ENCODE assay signal across 9 cellular contexts in genomic region chr5:132737982-132738770, GRCh38. TPM values are rescaled to one million over a fixed set of nuclear protein-coding genes. Genes with fewer than 3 reads are reported as not detected.
A peak's percentile ranks its signal among the peaks of the same experiment; 100 is the strongest.
DNase-seq lines count a peak whose midpoint lies in the region; TF ChIP-seq lines count a peak whose summit lies in the region.
"Had no signal": no experiment of that assay in that cellular context is flagged by ENCODE, and none has a peak within 500 bp of the region (broad histone marks: within the 10 kb centered on the region; RNA-seq: fewer than 3 reads in every experiment).

No MANE protein-coding gene starts in this region.

- H3K4me1 ChIP-seq in SJSA1 (replicated peaks) (peaks cover 11% of the 10 kb centered on the region), fibroblast of lung (ENCODE audit: control insufficient read depth, extremely low read depth, insufficient read depth, low read length) (peaks cover 3% of the 10 kb centered on the region)

- peak overlapping the region; percentile 59 for H3K4me2 ChIP-seq in fibroblast of lung (ENCODE audit: extremely low read depth, insufficient read depth, low read length)

- DNase-seq in DMS 273 (lab: John Stamatoyannopoulos, UW; ENCODE audit: unreplicated experiment) (peak; percentile 29), DMS 273 treated with DMSO at 0.1 percent for 48 hours (lab: John Stamatoyannopoulos, UW) (no peak), SJSA1 (ENCODE audit: low read depth in 1 of 2, low spot score in 2 of 2) (no peak), fibroblast of lung (ENCODE audit: low read depth in 2 of 2) (no peak), NCI-H2029 (lab: John Stamatoyannopoulos, UW) (no peak), CD1c-positive myeloid dendritic cell (ENCODE audit: extremely low spot score) (no peak), NCI-H2227 (lab: John Stamatoyannopoulos, UW; ENCODE audit: unreplicated experiment) (no peak)

- no peak overlapping the region for H3K9ac ChIP-seq in fibroblast of lung (ENCODE audit: insufficient read depth, low read length)

- H3K79me2 ChIP-seq in fibroblast of lung (ENCODE audit: control insufficient read depth, insufficient read depth, low read length): peaks cover 2% of the 10 kb centered on the region

- TF ChIP-seq CTCF in fibroblast of lung (conservative IDR thresholded peaks at IDR 0.05 in 1 of 2, IDR thresholded peaks at IDR 0.05 in 1 of 2; ENCODE audit: low read depth in 1 of 2, low read length in 2 of 2): no peak

- H3K4me3 ChIP-seq in SJSA1 (peak overlapping the region; percentile 88), fibroblast of lung (replicated peaks in 1 of 4; ENCODE audit: control extremely low read depth in 1 of 4, insufficient read depth in 1 of 4, low read depth in 3 of 4, low read length in 4 of 4) (peak overlapping the region in 2 of 4 experiments; percentile 72 to 87), skin epidermis (peak overlapping the region in 4 of 7 experiments; percentile 57 to 85 (median 84))

- peak overlapping the region; percentile 13 for H2AFZ ChIP-seq in fibroblast of lung (ENCODE audit: low read length)

- H3K27ac ChIP-seq in SJSA1 (no peak overlapping the region), fibroblast of lung (ENCODE audit: insufficient read depth, low read length) (no peak overlapping the region), skin epidermis (peak overlapping the region in 5 of 21 experiments; percentile 8 to 82 (median 16))

- H3K27me3 ChIP-seq in SJSA1 (replicated peaks) (peaks cover 9% of the 10 kb centered on the region; the same call in 1 of the 2 replicates), fibroblast of lung (ENCODE audit: control insufficient read depth, insufficient read depth, low read length) (peaks cover 4% of the 10 kb centered on the region)

- 0 out of 2 replicates have a peak, but pooled peaks cover 3% of the 10 kb centered on the region for H3K9me3 ChIP-seq in SJSA1 (replicated peaks)
- no peaks in the 10 kb centered on the region for H3K9me3 ChIP-seq in fibroblast of lung (ENCODE audit: control insufficient read depth, insufficient read depth, low read depth, low read length)
- H3K9me3 ChIP-seq: mucosa of descending colon had no signal

- H3K36me3 ChIP-seq in SJSA1 (peaks cover 8% of the 10 kb centered on the region; the same call in 1 of the 2 replicates), fibroblast of lung (ENCODE audit: control insufficient read depth, insufficient read depth, low read length) (no peaks in the 10 kb centered on the region)

- no peaks in the 10 kb centered on the region for H4K20me1 ChIP-seq in fibroblast of lung (ENCODE audit: control insufficient read depth, extremely low read depth, insufficient read depth, low read length)

RNA-seq across cellular contexts. Expression of gene KIF3A, which starts 0.8 kb away (rescaled TPM):
- total RNA-seq in SJSA1 (2014; rRNA removed; shearing (Covaris generic)): 11.4 and 12.1 TPM in 2 replicates
- 10.5 and 11.2 TPM in 2 replicates for total RNA-seq in fibroblast of lung
- polyA plus RNA-seq in fibroblast of lung: 7.3 and 8.8 TPM in 2 replicates
- polyA plus RNA-seq in fibroblast of lung (2012): 5.8 and 6.3 TPM in 2 replicates
- polyA minus RNA-seq in fibroblast of lung (ENCODE audit: low replicate concordance): 1.1 and 1.3 TPM in 2 replicates

RNA-seq across cellular contexts. Expression of gene CCNI2, which starts 9.1 kb away (rescaled TPM):
- total RNA-seq in SJSA1 (2014; rRNA removed; shearing (Covaris generic)): not detected in 2 replicates
- under 0.01 TPM in 1 of 2 replicates, not detected in the other for total RNA-seq in fibroblast of lung
- not detected in 2 replicates for polyA plus RNA-seq in fibroblast of lung
- polyA plus RNA-seq in fibroblast of lung (2012): 0.89 and 0.99 TPM in 2 replicates
- polyA minus RNA-seq in fibroblast of lung (ENCODE audit: low replicate concordance): not detected in 2 replicates

RNA-seq across cellular contexts. Expression of gene SEPTIN8, which starts 38.9 kb away (rescaled TPM):
- total RNA-seq in SJSA1 (2014; rRNA removed; shearing (Covaris generic)): 77.3 and 97.4 TPM in 2 replicates
- 50.3 and 64.2 TPM in 2 replicates for total RNA-seq in fibroblast of lung
- 62.1 and 71.1 TPM in 2 replicates for polyA plus RNA-seq in fibroblast of lung
- 46.2 and 52.5 TPM in 2 replicates for polyA plus RNA-seq in fibroblast of lung (2012)
- 38.9 and 78.1 TPM in 2 replicates for polyA minus RNA-seq in fibroblast of lung (ENCODE audit: low replicate concordance)
